Comparison of ENCODE assay signal across 8 cellular contexts in genomic region chr19:20423381-20424207, GRCh38.
A peak's percentile ranks its signal among the peaks of the same experiment; 100 is the strongest.
DNase-seq lines count a peak whose midpoint lies in the region; ATAC-seq and TF ChIP-seq lines count a peak whose summit lies in the region.

No MANE protein-coding gene starts in this region.

- H3K4me3 Mint-ChIP-seq in activated CD4-positive, alpha-beta T cell treated with anti-CD3 and anti-CD28 coated beads, Interleukin-2, amount 10 ng/mL, durations not matched to agents 24 days and 14 days: peak overlapping the region; percentile 97
- peak overlapping the region; percentile 93 to 96 for H3K4me3 Mint-ChIP-seq in effector memory CD8-positive, alpha-beta T cell
- H3K4me3 Mint-ChIP-seq in memory B cell (peak overlapping the region; percentile 97), Caco-2 (ENCODE audit: unreplicated experiment) (no peak overlapping the region)

- H3K27me3 ChIP-seq in Caco-2 (replicated peaks; ENCODE audit: control insufficient read depth, insufficient read depth, low read length): no peaks in the 10 kb centered on the region

- H3K27me3 Mint-ChIP-seq in activated CD4-positive, alpha-beta T cell treated with anti-CD3 and anti-CD28 coated beads, Interleukin-2, amount 10 ng/mL, durations not matched to agents 24 days and 14 days: no peaks in the 10 kb centered on the region
- no peaks in the 10 kb centered on the region for H3K27me3 Mint-ChIP-seq in effector memory CD8-positive, alpha-beta T cell
- no peaks in the 10 kb centered on the region for H3K27me3 Mint-ChIP-seq in memory B cell
- H3K27me3 Mint-ChIP-seq in Caco-2 (ENCODE audit: insufficient read depth, unreplicated experiment): no peaks in the 10 kb centered on the region

- no peaks in the 10 kb centered on the region for H3K4me1 ChIP-seq in Caco-2

- no peak overlapping the region for H3K4me3 ChIP-seq in Caco-2 (ENCODE audit: low read depth, low read length)

- no peak for ATAC-seq in effector memory CD8-positive, alpha-beta T cell (replicated peaks)
- no peak for ATAC-seq in memory B cell (ENCODE audit: low read depth)

- TF ChIP-seq CTCF in Caco-2 (IDR thresholded peaks at IDR 0.05; ENCODE audit: insufficient read depth in 1 of 2, low read depth in 1 of 2, low read length in 1 of 2, severe bottlenecking in 1 of 2, unreplicated experiment in 1 of 2): no peak

- CTCF ChIA-PET in Caco-2 (lab: Charles Lee): no interaction called here
- CTCF ChIA-PET in HEK293T (lab: Yijun Ruan, JAX): no interaction called here

- peak overlapping the region; percentile 98 for H3K27ac Mint-ChIP-seq in activated CD4-positive, alpha-beta T cell treated with anti-CD3 and anti-CD28 coated beads, Interleukin-2, amount 10 ng/mL, durations not matched to agents 24 days and 14 days
- H3K27ac Mint-ChIP-seq in effector memory CD8-positive, alpha-beta T cell: peak overlapping the region; percentile 69 to 91
- peak overlapping the region; percentile 88 for H3K27ac Mint-ChIP-seq in memory B cell
- H3K27ac Mint-ChIP-seq in Caco-2 (ENCODE audit: unreplicated experiment): no peak overlapping the region

- no peaks in the 10 kb centered on the region for H3K36me3 ChIP-seq in Caco-2 (ENCODE audit: control insufficient read depth, insufficient read depth, low read length)

- no TSS peak for BruUV-seq in Caco-2 (replicated peaks; lab: Mats Ljungman, UMichigan)

- H3K9me3 Mint-ChIP-seq in activated CD4-positive, alpha-beta T cell treated with anti-CD3 and anti-CD28 coated beads, Interleukin-2, amount 10 ng/mL, durations not matched to agents 24 days and 14 days: peaks cover 8% of the 10 kb centered on the region
- no peaks in the 10 kb centered on the region for H3K9me3 Mint-ChIP-seq in effector memory CD8-positive, alpha-beta T cell
- H3K9me3 Mint-ChIP-seq in memory B cell (no peaks in the 10 kb centered on the region), Caco-2 (ENCODE audit: unreplicated experiment) (peaks cover 10% of the 10 kb centered on the region)

- intact Hi-C loops in activated CD4-positive, alpha-beta T cell treated with anti-CD3 and anti-CD28 coated beads, Interleukin-2, amount 10 ng/mL, durations not matched to agents 24 days and 14 days (cut with micrococcal nuclease): loop anchor here (5.0 to 10.0 kb wide), 2 partner anchors 354 to 759 kb away; partner anchors contain the start of genes ATP13A1, ZNF101 and ZNF66
- intact Hi-C loops in Caco-2 (cut with micrococcal nuclease; ENCODE audit: unreplicated experiment): no loop called here

- POLR2A ChIA-PET in Caco-2 (lab: Charles Lee): no interaction called here
- POLR2A ChIA-PET in HEK293T (lab: Yijun Ruan, JAX): no interaction called here

- H3K36me3 Mint-ChIP-seq in activated CD4-positive, alpha-beta T cell treated with anti-CD3 and anti-CD28 coated beads, Interleukin-2, amount 10 ng/mL, durations not matched to agents 24 days and 14 days (ENCODE audit: low read depth): peaks cover 34% of the 10 kb centered on the region
- H3K36me3 Mint-ChIP-seq in effector memory CD8-positive, alpha-beta T cell (ENCODE audit: insufficient read depth): peaks cover 10% of the 10 kb centered on the region
- peaks cover 6% of the 10 kb centered on the region for H3K36me3 Mint-ChIP-seq in memory B cell
- no peaks in the 10 kb centered on the region for H3K36me3 Mint-ChIP-seq in Caco-2 (ENCODE audit: insufficient read depth, unreplicated experiment)

- H3K4me1 Mint-ChIP-seq in activated CD4-positive, alpha-beta T cell treated with anti-CD3 and anti-CD28 coated beads, Interleukin-2, amount 10 ng/mL, durations not matched to agents 24 days and 14 days: peaks cover 3% of the 10 kb centered on the region
- peaks cover 4% of the 10 kb centered on the region in 2 donors for H3K4me1 Mint-ChIP-seq in effector memory CD8-positive, alpha-beta T cell (ENCODE audit: low read depth in 2 of 2)
- H3K4me1 Mint-ChIP-seq in memory B cell (peaks cover 5% of the 10 kb centered on the region), Caco-2 (ENCODE audit: low read depth, unreplicated experiment) (no peaks in the 10 kb centered on the region)

- DNase-seq in H4 (ENCODE audit: low spot score): peak; percentile 50
- DNase-seq in activated CD4-positive, alpha-beta T cell treated with anti-CD3 and anti-CD28 coated beads, Interleukin-2, amount 10 ng/mL, durations not matched to agents 24 days and 14 days: peak; percentile 76
- peak in 1 of 3 experiments; percentile 9 for DNase-seq in effector memory CD8-positive, alpha-beta T cell
- DNase-seq in memory B cell (ENCODE audit: low spot score in 2 of 2): peak in 1 of 2 donors; percentile 4
- DNase-seq in stimulated activated CD8-positive, alpha-beta memory T cell treated with anti-CD3 and anti-CD28 coated beads, Interleukin-4, amount 100 ng/mL, for 24 hours (ENCODE audit: low read depth): peak; percentile 6
- no peak for DNase-seq in Caco-2
- DNase-seq in HEK293T (ENCODE audit: extremely low spot score): no peak
- no peak for DNase-seq in SKM-1 (lab: John Stamatoyannopoulos, UW; ENCODE audit: unreplicated experiment)

- H3K9me3 ChIP-seq in Caco-2: no peaks in the 10 kb centered on the region

TF ChIP-seq in HEK293T, 16 proteins besides CTCF, POLR2A, EP300 and RAD21:
- TF ChIP-seq, protein P1, sequence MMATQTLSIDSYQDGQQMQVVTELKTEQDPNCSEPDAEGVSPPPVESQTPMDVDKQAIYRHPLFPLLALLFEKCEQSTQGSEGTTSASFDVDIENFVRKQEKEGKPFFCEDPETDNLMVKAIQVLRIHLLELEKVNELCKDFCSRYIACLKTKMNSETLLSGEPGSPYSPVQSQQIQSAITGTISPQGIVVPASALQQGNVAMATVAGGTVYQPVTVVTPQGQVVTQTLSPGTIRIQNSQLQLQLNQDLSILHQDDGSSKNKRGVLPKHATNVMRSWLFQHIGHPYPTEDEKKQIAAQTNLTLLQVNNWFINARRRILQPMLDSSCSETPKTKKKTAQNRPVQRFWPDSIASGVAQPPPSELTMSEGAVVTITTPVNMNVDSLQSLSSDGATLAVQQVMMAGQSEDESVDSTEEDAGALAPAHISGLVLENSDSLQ (IDR thresholded peaks at IDR 0.05): no peak
- no peak for TF ChIP-seq L3MBTL2 (conservative IDR thresholded peaks at IDR 0.05)
- TF ChIP-seq HDGF (IDR thresholded peaks at IDR 0.05; ENCODE audit: borderline replicate concordance): no peak
- TF ChIP-seq BHLHE40 (IDR thresholded peaks at IDR 0.05; ENCODE audit: borderline replicate concordance): no peak
- no peak for TF ChIP-seq TARDBP (IDR thresholded peaks at IDR 0.05)
- no peak for TF ChIP-seq ARNT (IDR thresholded peaks at IDR 0.05)
- TF ChIP-seq CTBP1 (IDR thresholded peaks at IDR 0.05; ENCODE audit: borderline replicate concordance): no peak

Comparison
In these comparisons a context has a peak if more than half of its experiments do, and no peak if none do; other contexts are left out.
1. DNase-seq: peak in H4 (single experiment), activated CD4-positive, alpha-beta T cell treated with anti-CD3 and anti-CD28 coated beads, Interleukin-2, amount 10 ng/mL, durations not matched to agents 24 days and 14 days (single experiment) and stimulated activated CD8-positive, alpha-beta memory T cell treated with anti-CD3 and anti-CD28 coated beads, Interleukin-4, amount 100 ng/mL, for 24 hours (single experiment); none in Caco-2 (0 of 2), HEK293T (single experiment) and SKM-1 (single experiment).